1 cellular context compared by ENCODE assay signal in genomic region chr7:50508471-50508943, GRCh38.
TF ChIP-seq lines count a peak whose summit lies in the region.

No MANE protein-coding gene starts in this region.

TF ChIP-seq in K562, 482 proteins besides CTCF, POLR2A, EP300 and RAD21 (continued from another document):
- TF ChIP-seq RNF219 (CRISPR knock-in tag; IDR thresholded peaks at IDR 0.05) (no peak), MTA2 (IDR thresholded peaks at IDR 0.05; ENCODE audit: low read depth) (no peak), NFE2 (IDR thresholded peaks at IDR 0.05; ENCODE audit: low read depth) (peak; percentile 74), ZNF384 (IDR thresholded peaks at IDR 0.05; ENCODE audit: low read depth, low read length) (no peak)
